ENCODE assay signal across 8 cellular contexts in the genomic region with DNA sequence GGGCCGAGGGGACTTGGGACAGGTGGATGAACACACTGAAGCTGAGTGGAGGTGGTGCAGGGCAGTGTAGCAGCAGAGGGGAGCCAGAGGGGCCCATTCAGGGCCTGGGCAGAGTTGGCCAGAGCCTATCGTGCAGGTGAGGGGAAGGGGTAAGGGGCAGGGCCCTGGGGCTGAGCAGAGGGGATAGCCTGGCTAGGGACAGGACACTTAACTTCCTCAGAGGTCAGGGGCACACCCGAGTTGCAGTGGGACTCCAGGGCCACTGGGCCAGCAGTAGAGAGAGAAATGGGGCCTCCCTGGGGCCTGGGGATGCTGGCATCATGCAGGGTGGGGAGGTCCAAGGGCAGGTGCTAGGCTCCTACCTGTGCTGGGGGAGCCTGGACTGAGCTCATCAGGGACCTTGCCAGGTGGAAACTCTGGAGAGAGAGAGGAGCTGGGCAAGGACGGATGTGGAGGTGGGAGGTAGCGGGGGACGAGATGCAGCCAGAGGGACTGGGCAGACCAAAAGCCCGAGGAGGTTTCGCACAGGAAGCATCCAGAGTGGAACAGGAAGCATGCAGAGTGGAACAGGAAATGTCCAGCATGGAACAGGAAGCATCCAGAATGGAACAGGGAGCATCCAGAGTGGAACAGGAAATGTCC.
A peak's percentile ranks its signal among the peaks of the same experiment; 100 is the strongest.
DNase-seq lines count a peak whose midpoint lies in the region; ATAC-seq, FAIRE-seq and TF ChIP-seq lines count a peak whose summit lies in the region.
"Not testable (repeated sequence)": the region's sequence is repeated elsewhere in the genome, so short reads cannot be mapped to it uniquely, and the experiment has no call there.

No MANE protein-coding gene starts in this region.

- DNase-seq in A673 (ENCODE audit: low spot score) (peak; percentile 93), GM13977 (ENCODE audit: low spot score) (peak; percentile 28), RWPE2 (ENCODE audit: low spot score) (peak; percentile 38), mesenteric fat pad (ENCODE audit: low spot score) (peak; percentile 84), osteoblast (ENCODE audit: insufficient read length, low spot score, missing footprints) (peak; percentile 13)
- DNase-seq in endothelial cell (ENCODE audit: low spot score); HepG2 (ENCODE audit: low spot score): not testable (repeated sequence)

- intact Hi-C loops in A673 (cut with micrococcal nuclease; ENCODE audit: unreplicated experiment); HepG2 (cut with micrococcal nuclease; ENCODE audit: unreplicated experiment): not testable (repeated sequence)

- H3K27me3 ChIP-seq in A673 (replicated peaks; ENCODE audit: insufficient read depth, low read depth, low read length, poor library complexity); RWPE2 (ENCODE audit: insufficient read depth, poor library complexity, severe bottlenecking); HepG2 (ENCODE audit: control insufficient read depth in 1 of 2, insufficient read depth in 2 of 2, low read length in 2 of 2); osteoblast (ENCODE audit: insufficient read depth, low read length): not testable (repeated sequence)

- H3K9me3 Mint-ChIP-seq in endothelial cell (ENCODE audit: unreplicated experiment): peaks cover 26% of the 10 kb centered on the region
- H3K9me3 Mint-ChIP-seq in stimulated activated memory B cell treated with anti-CD40 and anti-IgM and Interleukin-4, amounts not matched to agents 10 μg/mL and 1 μg/mL and 100 μg/mL, for 72 hours: not testable (repeated sequence)

- not testable (repeated sequence) for ATAC-seq in RWPE2 (ENCODE audit: low read depth); HepG2; stimulated activated memory B cell treated with anti-CD40 and anti-IgM and Interleukin-4, amounts not matched to agents 10 μg/mL and 1 μg/mL and 100 μg/mL, for 72 hours

- not testable (repeated sequence) for H3K36me3 ChIP-seq in A673 (ENCODE audit: insufficient read depth, low read length, poor library complexity, severe bottlenecking); RWPE2 (ENCODE audit: low read depth); HepG2 (replicated peaks in 1 of 2; ENCODE audit: control insufficient read depth in 1 of 2, insufficient read depth in 2 of 2, low read length in 2 of 2); osteoblast (ENCODE audit: insufficient read depth, low read length)

- TF ChIP-seq RAD21 in HepG2 (CRISPR knock-in tag; IDR thresholded peaks at IDR 0.05): not testable (repeated sequence)

- not testable (repeated sequence) for TF ChIP-seq POLR2A in HepG2 (IDR thresholded peaks at IDR 0.05; ENCODE audit: insufficient read depth in 1 of 2, low read depth in 2 of 2, low read length in 2 of 2)

- WGBS in HepG2 (ENCODE audit: low lambda C conversion rate): 4% methylated on average over 7 of the region's 8 CpGs

- in situ Hi-C loops in GM13977 (cut with MboI; ENCODE audit: low pct_unique_long_range_greater_than_20kb, low sequenced_read_pairs, unreplicated experiment); HepG2 (cut with HindIII; ENCODE audit: extremely low pct_ligation_motif_present, low pct_unique_long_range_greater_than_20kb): not testable (repeated sequence)

- H3K4me1 ChIP-seq in A673 (ENCODE audit: insufficient read depth, low read length, poor library complexity, severe bottlenecking): peaks cover 30% of the 10 kb centered on the region
- not testable (repeated sequence) for H3K4me1 ChIP-seq in RWPE2 (ENCODE audit: insufficient read depth, poor library complexity, severe bottlenecking); HepG2 (ENCODE audit: insufficient read depth, low read length); osteoblast (ENCODE audit: insufficient read depth, low read length)

- not testable (repeated sequence) for H3K4me3 ChIP-seq in A673 (ENCODE audit: low read depth, low read length, poor library complexity, severe bottlenecking); RWPE2 (ENCODE audit: severe bottlenecking); HepG2 (replicated peaks in 1 of 3; ENCODE audit: insufficient read depth in 1 of 3, low read depth in 2 of 3, low read length in 3 of 3); osteoblast (ENCODE audit: insufficient read depth, low read length)

- not testable (repeated sequence) for TF ChIP-seq EP300 in HepG2 (IDR thresholded peaks at IDR 0.05; ENCODE audit: low read depth in 2 of 2, low read length in 2 of 2); HepG2 (CRISPR knock-in tag; IDR thresholded peaks at IDR 0.05; ENCODE audit: borderline replicate concordance)

- H3K27ac Mint-ChIP-seq in endothelial cell (ENCODE audit: unreplicated experiment): peak overlapping the region; percentile 9
- peak overlapping the region; percentile 93 for H3K27ac Mint-ChIP-seq in stimulated activated memory B cell treated with anti-CD40 and anti-IgM and Interleukin-4, amounts not matched to agents 10 μg/mL and 1 μg/mL and 100 μg/mL, for 72 hours

- H3K4me1 Mint-ChIP-seq in endothelial cell (ENCODE audit: unreplicated experiment): not testable (repeated sequence)
- peaks cover 53% of the 10 kb centered on the region for H3K4me1 Mint-ChIP-seq in stimulated activated memory B cell treated with anti-CD40 and anti-IgM and Interleukin-4, amounts not matched to agents 10 μg/mL and 1 μg/mL and 100 μg/mL, for 72 hours

- FAIRE-seq in HepG2 (lab: Jason Lieb, UNC): not testable (repeated sequence)

- not testable (repeated sequence) for TF ChIP-seq CTCF in A673 (conservative IDR thresholded peaks at IDR 0.05; ENCODE audit: low read depth, low read length); GM13977 (IDR thresholded peaks at IDR 0.05; ENCODE audit: extremely low read depth, insufficient read depth, missing control alignments); RWPE2 (IDR thresholded peaks at IDR 0.05; ENCODE audit: poor library complexity, severe bottlenecking); endothelial cell (IDR thresholded peaks at IDR 0.05; ENCODE audit: unreplicated experiment); HepG2 (CRISPR knock-in tag; IDR thresholded peaks at IDR 0.05); osteoblast (IDR thresholded peaks at IDR 0.05; ENCODE audit: extremely low read depth, low read depth, low read length)

- not testable (repeated sequence) for H3K79me2 ChIP-seq in HepG2 (ENCODE audit: insufficient read depth, low read length); osteoblast (ENCODE audit: insufficient read depth, low read length)

- H3K27me3 Mint-ChIP-seq in endothelial cell (ENCODE audit: unreplicated experiment): peaks cover 27% of the 10 kb centered on the region
- H3K27me3 Mint-ChIP-seq in stimulated activated memory B cell treated with anti-CD40 and anti-IgM and Interleukin-4, amounts not matched to agents 10 μg/mL and 1 μg/mL and 100 μg/mL, for 72 hours: not testable (repeated sequence)

- CTCF ChIA-PET in A673 (lab: Charles Lee); HepG2 (lab: Yijun Ruan, JAX; ENCODE audit: low intra/inter-chr PET ratio, low total read pairs): not testable (repeated sequence)

- H3K9me3 ChIP-seq in A673 (ENCODE audit: low read depth, low read length, poor library complexity, severe bottlenecking); RWPE2 (ENCODE audit: severe bottlenecking); HepG2 (ENCODE audit: low read length); osteoblast (ENCODE audit: low read depth, low read length): not testable (repeated sequence)

- not testable (repeated sequence) for H3K4me2 ChIP-seq in HepG2 (ENCODE audit: low read depth, low read length); osteoblast (ENCODE audit: insufficient read depth, low read length)

- H3K36me3 Mint-ChIP-seq in endothelial cell (ENCODE audit: low read depth, unreplicated experiment): peaks cover 15% of the 10 kb centered on the region
- H3K36me3 Mint-ChIP-seq in stimulated activated memory B cell treated with anti-CD40 and anti-IgM and Interleukin-4, amounts not matched to agents 10 μg/mL and 1 μg/mL and 100 μg/mL, for 72 hours: peaks cover 40% of the 10 kb centered on the region

- not testable (repeated sequence) for H4K20me1 ChIP-seq in HepG2 (ENCODE audit: insufficient read depth, low read length); osteoblast (ENCODE audit: insufficient read depth, low read length)

- peak overlapping the region; percentile 96 for H3K27ac ChIP-seq in A673 (ENCODE audit: low read depth, low read length, poor library complexity, severe bottlenecking)
- H3K27ac ChIP-seq in RWPE2 (ENCODE audit: poor library complexity, severe bottlenecking); HepG2 (ENCODE audit: extremely low read length, insufficient read depth, low read length); osteoblast (ENCODE audit: low read depth, low read length): not testable (repeated sequence)

- H2AFZ ChIP-seq in HepG2 (ENCODE audit: low read length); osteoblast (ENCODE audit: low read length): not testable (repeated sequence)

- H3K4me3 Mint-ChIP-seq in endothelial cell (ENCODE audit: unreplicated experiment); stimulated activated memory B cell treated with anti-CD40 and anti-IgM and Interleukin-4, amounts not matched to agents 10 μg/mL and 1 μg/mL and 100 μg/mL, for 72 hours: not testable (repeated sequence)

- not testable (repeated sequence) for H3K9ac ChIP-seq in HepG2 (ENCODE audit: insufficient read depth, low read depth, low read length)

- POLR2A ChIA-PET in A673 (lab: Charles Lee; ENCODE audit: low non-redundant PET); HepG2 (lab: Yijun Ruan, JAX): not testable (repeated sequence)

- BruUV-seq in A673 (replicated peaks; lab: Mats Ljungman, UMichigan); HepG2 (replicated peaks; lab: Mats Ljungman, UMichigan): not testable (repeated sequence)

TF ChIP-seq in HepG2, 621 proteins besides CTCF, POLR2A, EP300 and RAD21:
- not testable (repeated sequence) for TF ChIP-seq GABPA (IDR thresholded peaks at IDR 0.05; ENCODE audit: low read depth, low read length)
- TF ChIP-seq GABPA (CRISPR knock-in tag; IDR thresholded peaks at IDR 0.05; ENCODE audit: low read depth): peak; percentile 49; the same call in 1 of the 2 replicates
